18 cellular contexts compared by ENCODE assay signal in genomic region chr9:82410891-82411290, GRCh38.
DNase-seq lines count a peak whose midpoint lies in the region; ATAC-seq and TF ChIP-seq lines count a peak whose summit lies in the region.
"Had no signal": no experiment of that assay in that cellular context is flagged by ENCODE, and none has a peak within 500 bp of the region (broad histone marks: within the 10 kb centered on the region; RNA-seq: fewer than 3 reads in every experiment).

No MANE protein-coding gene starts in this region.

- ATAC-seq in GM18867 (IDR thresholded peaks at IDR 0.05; ENCODE audit: unreplicated experiment): peak; percentile 12
- ATAC-seq in GM21529 (IDR thresholded peaks at IDR 0.05; ENCODE audit: unreplicated experiment): peak; percentile 10
- peak; percentile 10 for ATAC-seq in HG03196 (IDR thresholded peaks at IDR 0.05; ENCODE audit: unreplicated experiment)
- ATAC-seq in esophagus mucosa: peak; percentile 66
- no peak for ATAC-seq in GM21723 (IDR thresholded peaks at IDR 0.05; ENCODE audit: unreplicated experiment)
- ATAC-seq: gastroesophageal sphincter; stimulated activated naive CD8-positive, alpha-beta T cell treated with anti-CD3 and anti-CD28 coated beads, Interleukin-15, amount 100 ng/mL, for 72 hours had no signal

- no peaks in the 10 kb centered on the region for H3K79me2 ChIP-seq in neural progenitor cell (ENCODE audit: low read depth)

- H3K27me3 Mint-ChIP-seq in HFFc6 (ENCODE audit: insufficient read depth): no peaks in the 10 kb centered on the region; the same call in 1 of the 2 replicates
- no peaks in the 10 kb centered on the region for H3K27me3 Mint-ChIP-seq in neural progenitor cell (ENCODE audit: insufficient read depth, low read depth)
- H3K27me3 Mint-ChIP-seq: stimulated activated naive CD8-positive, alpha-beta T cell treated with anti-CD3 and anti-CD28 coated beads, Interleukin-15, amount 100 ng/mL, for 72 hours had no signal

- H3K27ac ChIP-seq in neural progenitor cell: no peak overlapping the region
- H3K27ac ChIP-seq: gastroesophageal sphincter, vagina, WERI-Rb-1 had no signal

- H3F3A ChIP-seq in neural progenitor cell (ENCODE audit: low read depth): no peaks in the 10 kb centered on the region

- H3K9me3 ChIP-seq in neural progenitor cell (ENCODE audit: low read depth): no peaks in the 10 kb centered on the region
- H3K9me3 ChIP-seq: vagina had no signal

- no peaks in the 10 kb centered on the region for H3K4me1 ChIP-seq in neural progenitor cell
- H3K4me1 ChIP-seq: gastroesophageal sphincter, vagina had no signal

- no peak overlapping the region for H2AFZ ChIP-seq in neural progenitor cell (replicated peaks)

- TF ChIP-seq CTCF in HFFc6 (IDR thresholded peaks at IDR 0.05) (no peak), neural progenitor cell (IDR thresholded peaks at IDR 0.05) (no peak)

- H3K4me3 Mint-ChIP-seq in HFFc6 (no peak overlapping the region), neural progenitor cell (no peak overlapping the region)
- H3K4me3 Mint-ChIP-seq: nephron; stimulated activated naive CD8-positive, alpha-beta T cell treated with anti-CD3 and anti-CD28 coated beads, Interleukin-15, amount 100 ng/mL, for 72 hours had no signal

- H3K36me3 ChIP-seq in neural progenitor cell: no peaks in the 10 kb centered on the region
- H3K36me3 ChIP-seq: gastroesophageal sphincter, vagina, WERI-Rb-1 had no signal

- H3K27ac Mint-ChIP-seq in HFFc6: no peak overlapping the region
- H3K27ac Mint-ChIP-seq in neural progenitor cell: no peak overlapping the region
- H3K27ac Mint-ChIP-seq: activated T-helper 2 cell treated with anti-CD3 and anti-CD28 coated beads, Interferon-gamma antibody, Interleukin-2, Interleukin-4, amounts not matched to agents 10 μg/mL and 5 μg/mL and 100 μg/mL, durations not matched to agents 14 hours and 24 hours and 36 hours; nephron; stimulated activated naive CD8-positive, alpha-beta T cell treated with anti-CD3 and anti-CD28 coated beads, Interleukin-15, amount 100 ng/mL, for 72 hours had no signal

- DNase-seq in NCI-H187 (lab: John Stamatoyannopoulos, UW) (no peak), HFFc6 (no peak), neural progenitor cell (ENCODE audit: low spot score) (no peak)
- DNase-seq: COR-L47; GF-D8; NCI-H774; stimulated activated naive CD8-positive, alpha-beta T cell treated with anti-CD3 and anti-CD28 coated beads, Interleukin-15, amount 100 ng/mL, for 72 hours; WERI-Rb-1 had no signal

- no peaks in the 10 kb centered on the region; the same call in 1 of the 2 replicates for H3K9me3 Mint-ChIP-seq in HFFc6
- H3K9me3 Mint-ChIP-seq in neural progenitor cell: peaks cover 11% of the 10 kb centered on the region

- H3K4me1 Mint-ChIP-seq in HFFc6 (ENCODE audit: low read depth) (peaks cover under 1% of the 10 kb centered on the region; the same call in 1 of the 2 replicates), neural progenitor cell (no peaks in the 10 kb centered on the region)
- H3K4me1 Mint-ChIP-seq: stimulated activated naive CD8-positive, alpha-beta T cell treated with anti-CD3 and anti-CD28 coated beads, Interleukin-15, amount 100 ng/mL, for 72 hours had no signal

- no peaks in the 10 kb centered on the region for H4K20me1 ChIP-seq in neural progenitor cell (ENCODE audit: low read depth)

- no peak overlapping the region for H3K4me2 ChIP-seq in neural progenitor cell

- H3K36me3 Mint-ChIP-seq in HFFc6 (ENCODE audit: low read depth) (no peaks in the 10 kb centered on the region), neural progenitor cell (no peaks in the 10 kb centered on the region)

- H3K4me3 ChIP-seq in neural progenitor cell: no peak overlapping the region
- H3K4me3 ChIP-seq: gastroesophageal sphincter, lung, vagina had no signal

- H3K27me3 ChIP-seq in neural progenitor cell: no peaks in the 10 kb centered on the region
- H3K27me3 ChIP-seq: gastroesophageal sphincter, vagina had no signal

- no peak overlapping the region for H3K9ac ChIP-seq in neural progenitor cell
